8 cellular contexts compared by ENCODE assay signal in the genomic region with DNA sequence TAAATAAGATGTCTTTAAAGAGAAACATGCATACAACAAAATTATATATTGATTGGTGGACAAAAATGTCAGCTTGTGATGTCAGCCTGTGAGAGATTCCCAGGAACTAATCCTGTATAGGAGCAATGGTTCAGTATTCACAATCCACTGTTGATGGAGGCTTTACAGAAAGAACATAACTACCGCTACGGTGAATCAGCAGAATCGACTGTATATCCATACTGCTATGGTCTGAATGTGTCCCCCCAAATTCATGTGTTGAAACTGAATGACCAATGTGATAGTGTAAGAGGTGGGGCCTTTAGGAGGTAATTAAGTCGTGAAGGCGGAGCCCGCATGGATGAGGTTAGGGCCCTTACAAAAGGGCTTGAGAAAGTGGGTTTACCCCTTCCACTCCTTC.
"Had no signal": no experiment of that assay in that cellular context is flagged by ENCODE, and none has a peak within 500 bp of the region (broad histone marks: within the 10 kb centered on the region; RNA-seq: fewer than 3 reads in every experiment).

No MANE protein-coding gene starts in this region.

- H3K27ac ChIP-seq: GM23248, HL-60 had no signal

- H2AFZ ChIP-seq: GM23248 had no signal

- H3K27me3 Mint-ChIP-seq: IgD-negative memory B cell had no signal

- FAIRE-seq: H1, H54, HepG2 had no signal

- H3K9ac ChIP-seq: GM23248 had no signal

- ATAC-seq: HepG2 had no signal

- H3K27ac Mint-ChIP-seq: IgD-negative memory B cell had no signal

- H3K4me3 Mint-ChIP-seq: H9, IgD-negative memory B cell had no signal

- H3K9me3 Mint-ChIP-seq: H9, IgD-negative memory B cell had no signal

- H3K4me1 Mint-ChIP-seq: IgD-negative memory B cell had no signal

- DNase-seq: GM23248, H9, HCEC 1CT had no signal

- H3K4me3 ChIP-seq: GM23248 had no signal

- H3K36me3 Mint-ChIP-seq: IgD-negative memory B cell had no signal
